Comparison of ENCODE assay signal across 22 cellular contexts in genomic region chr9:22308177-22308576, GRCh38.
A peak's percentile ranks its signal among the peaks of the same experiment; 100 is the strongest.
DNase-seq lines count a peak whose midpoint lies in the region; ATAC-seq, FAIRE-seq and TF ChIP-seq lines count a peak whose summit lies in the region.
"Had no signal": no experiment of that assay in that cellular context is flagged by ENCODE, and none has a peak within 500 bp of the region (broad histone marks: within the 10 kb centered on the region; RNA-seq: fewer than 3 reads in every experiment).

No MANE protein-coding gene starts in this region.

- TF ChIP-seq CTCF in H1 (IDR thresholded peaks at IDR 0.05; ENCODE audit: control extremely low read depth in 1 of 3, insufficient read depth in 1 of 3, low read depth in 1 of 3, low read length in 3 of 3) (peak in 2 of 3 experiments; percentile 11 to 13; a peak in 2 of 4 replicates), pancreas (IDR thresholded peaks at IDR 0.05) (no peak), psoas muscle (IDR thresholded peaks at IDR 0.05) (no peak)

- H3K79me1 ChIP-seq in H1 (ENCODE audit: low read depth, low read length), result no peaks in the 10 kb centered on the region

- H2BK15ac ChIP-seq in H1 (ENCODE audit: low read length), result no peak overlapping the region

- H3K9me3 ChIP-seq in H1 (ENCODE audit: insufficient read depth in 2 of 2, low read depth in 1 of 2, low read length in 1 of 2) (no peaks in the 10 kb centered on the region; a peak in 1 of 4 replicates), pancreas (no peaks in the 10 kb centered on the region), psoas muscle (no peaks in the 10 kb centered on the region)
- H3K9me3 ChIP-seq: thyroid gland had no signal

- POLR2A ChIA-PET in H1 (lab: Charles Lee; ENCODE audit: partially characterized antibody), result interaction anchor here (1.3 kb wide), 1 partner anchor 144 kb away, joined by 3 read pairs; no protein-coding TSS in a partner anchor

- H2BK120ac ChIP-seq in H1 (replicated peaks; ENCODE audit: low read depth, low read length), result no peak overlapping the region

- H3K4me1 ChIP-seq in H1 (replicated peaks in 1 of 4; ENCODE audit: control insufficient read depth in 3 of 4, insufficient read depth in 4 of 4, low read length in 3 of 4), result no peaks in the 10 kb centered on the region
- H3K4me1 ChIP-seq in pancreas, result no peaks in the 10 kb centered on the region
- H3K4me1 ChIP-seq in psoas muscle, result no peaks in the 10 kb centered on the region
- H3K4me1 ChIP-seq: heart right ventricle, thyroid gland had no signal

- no peak overlapping the region for H3K4me2 ChIP-seq in H1 (ENCODE audit: insufficient read depth in 1 of 2, low read depth in 2 of 2, low read length in 2 of 2)

- H3K36me3 ChIP-seq in H1 (ENCODE audit: control insufficient read depth in 2 of 4, insufficient read depth in 4 of 4, low read length in 3 of 4), result no peaks in the 10 kb centered on the region
- H3K36me3 ChIP-seq in pancreas, result no peaks in the 10 kb centered on the region
- H3K36me3 ChIP-seq in psoas muscle (ENCODE audit: insufficient read depth in 1 of 2, low read depth in 1 of 2), result no peaks in the 10 kb centered on the region
- H3K36me3 ChIP-seq: heart right ventricle, thyroid gland had no signal

- H3K18ac ChIP-seq in H1 (ENCODE audit: extremely low read depth, low read length), result no peak overlapping the region

- no peak for TF ChIP-seq EP300 in H1 (IDR thresholded peaks at IDR 0.05; ENCODE audit: borderline replicate concordance in 1 of 2, low read depth in 2 of 2, low read length in 2 of 2)

- no peak overlapping the region for H2AFZ ChIP-seq in H1 (ENCODE audit: low read length)

- CTCF ChIA-PET in H1 (lab: Charles Lee; ENCODE audit: partially characterized antibody), result interaction anchor here (0.7 to 5.6 kb wide), 5 partner anchors 10 to 148 kb away, joined by 3 to 80 read pairs (median 8); no protein-coding TSS in a partner anchor

- H3K56ac ChIP-seq in H1 (replicated peaks; ENCODE audit: insufficient read length, low read depth, low read length), result no peak overlapping the region

- peak; percentile 52 for DNase-seq in NCI-H1092 treated with DMSO at 0.1 percent for 48 hours (lab: John Stamatoyannopoulos, UW)
- DNase-seq in NCI-H1092 (lab: John Stamatoyannopoulos, UW), result no peak
- DNase-seq in NCI-H1694 (lab: John Stamatoyannopoulos, UW), result peak; percentile 6
- DNase-seq in H1 (ENCODE audit: low read depth in 1 of 2, low spot score in 2 of 2), result no peak
- no peak for DNase-seq in pancreas
- no peak for DNase-seq in psoas muscle
- no peak for DNase-seq in NCI-H2227 treated with DMSO at 0.1 percent for 48 hours (lab: John Stamatoyannopoulos, UW)
- DNase-seq: activated CD4-positive, alpha-beta T cell treated with anti-CD3 and anti-CD28 coated beads, Interleukin-2, amount 10 ng/mL, durations not matched to agents 7 days and 5 days; activated naive CD4-positive, alpha-beta T cell; activated T-cell treated with anti-CD3 and anti-CD28 coated beads for 4 hours; effector CD8-positive, alpha-beta T cell; GOT3; heart right ventricle; NCI-H2171 treated with DMSO at 0.1 percent for 48 hours; Right ventricle myocardium superior; stimulated activated CD4-positive, alpha-beta T cell treated with anti-CD3 and anti-CD28 coated beads, Interleukin-15, amount 100 ng/mL, for 24 hours; thyroid gland had no signal

- ATAC-seq in pancreas (peak in 3 of 4 donors; percentile 40 to 51 (median 46)), psoas muscle (no peak), GM21576 (IDR thresholded peaks at IDR 0.05; ENCODE audit: unreplicated experiment) (no peak)
- ATAC-seq: heart right ventricle; natural killer cell treated with Interleukin-12 subunit alpha and Interleukin-12 subunit beta and Interleukin-15 and Interleukin-18, amount 100 ng/mL, for 72 hours; stimulated activated memory B cell treated with anti-CD40 and anti-IgM and Interleukin-4, amounts not matched to agents 10 μg/mL and 1 μg/mL and 100 μg/mL, for 72 hours had no signal

- H4K5ac ChIP-seq in H1 (ENCODE audit: insufficient read length, low read depth, low read length), result no peak overlapping the region

- H2BK12ac ChIP-seq in H1 (ENCODE audit: low read depth, low read length), result no peak overlapping the region

- H3K27me3 ChIP-seq in H1 (replicated peaks in 1 of 4; ENCODE audit: control insufficient read depth in 3 of 4, extremely low read depth in 1 of 4, insufficient read depth in 3 of 4, low read length in 3 of 4) (no peaks in the 10 kb centered on the region), pancreas (no peaks in the 10 kb centered on the region), psoas muscle (ENCODE audit: insufficient read depth in 3 of 3, low read length in 2 of 3) (no peaks in the 10 kb centered on the region)
- H3K27me3 ChIP-seq: thyroid gland had no signal

- peak; percentile 40 to 55 for TF ChIP-seq RAD21 in H1 (IDR thresholded peaks at IDR 0.05 in 1 of 2, conservative IDR thresholded peaks at IDR 0.05 in 1 of 2; ENCODE audit: low read depth in 2 of 2, low read length in 2 of 2)

- H2AK5ac ChIP-seq in H1 (ENCODE audit: low read depth, low read length), result no peak overlapping the region

- H3K9ac ChIP-seq in H1 (replicated peaks in 1 of 4; ENCODE audit: extremely low read depth in 1 of 4, low read depth in 3 of 4, low read length in 3 of 4), result no peak overlapping the region

- intact Hi-C loops in pancreas (cut with DNase I), result loop anchor here in 1 of 3 donors (5.0 kb wide), 1 partner anchor 144 kb away; no protein-coding TSS in a partner anchor
- intact Hi-C loops in psoas muscle (cut with DNase I), result no loop called here

- H3K4me3 ChIP-seq in H1 (ENCODE audit: extremely low read depth in 1 of 4, insufficient read depth in 2 of 4, low read depth in 3 of 4, low read length in 4 of 4) (no peak overlapping the region), pancreas (no peak overlapping the region), psoas muscle (no peak overlapping the region)
- H3K4me3 ChIP-seq: heart right ventricle, thyroid gland had no signal

- H4K20me1 ChIP-seq in H1 (replicated peaks in 1 of 2; ENCODE audit: control insufficient read depth in 1 of 2, insufficient read depth in 2 of 2, low read length in 2 of 2), result no peaks in the 10 kb centered on the region

- no peak overlapping the region for H2BK20ac ChIP-seq in H1 (ENCODE audit: low read length)

- no peak overlapping the region for H3K4ac ChIP-seq in H1 (replicated peaks; ENCODE audit: insufficient read length, low read depth, low read length)

- no peak overlapping the region for H4K8ac ChIP-seq in H1 (ENCODE audit: extremely low read depth, insufficient read depth, low read length)

- no peak overlapping the region for H4K91ac ChIP-seq in H1 (replicated peaks; ENCODE audit: insufficient read length, low read length)

- no peak overlapping the region for H3K23ac ChIP-seq in H1 (ENCODE audit: insufficient read length)

- no peak for FAIRE-seq in H1 (lab: Jason Lieb, UNC)
- no peak for FAIRE-seq in pancreas (lab: Jason Lieb, UNC)
- FAIRE-seq: GM18507 had no signal

- H3K14ac ChIP-seq in H1 (ENCODE audit: insufficient read length), result no peak overlapping the region

- TF ChIP-seq POLR2A in H1 (IDR thresholded peaks at IDR 0.05; ENCODE audit: control extremely low read depth in 1 of 2, low read depth in 2 of 2, low read length in 2 of 2), result no peak

- H3K27ac ChIP-seq in H1 (ENCODE audit: low read depth, low read length), result no peak overlapping the region
- no peak overlapping the region for H3K27ac ChIP-seq in pancreas
- H3K27ac ChIP-seq in psoas muscle, result no peak overlapping the region
- H3K27ac ChIP-seq: C4-2B, heart right ventricle, thyroid gland had no signal

- H3K79me2 ChIP-seq in H1 (ENCODE audit: control insufficient read depth in 1 of 2, insufficient read depth in 2 of 2, low read length in 2 of 2), result no peaks in the 10 kb centered on the region

- H2BK5ac ChIP-seq in H1 (ENCODE audit: low read depth, low read length), result no peak overlapping the region

- no peaks in the 10 kb centered on the region for H3K23me2 ChIP-seq in H1 (ENCODE audit: low read depth, low read length)

TF ChIP-seq in H1, 55 proteins besides CTCF, POLR2A, EP300 and RAD21 (continues in another document):
- TF ChIP-seq KDM5A (IDR thresholded peaks at IDR 0.05; ENCODE audit: low read length), result no peak
- TF ChIP-seq PHF8 (conservative IDR thresholded peaks at IDR 0.05; ENCODE audit: low read depth, low read length), result no peak
- TF ChIP-seq SIRT6 (IDR thresholded peaks at IDR 0.05; ENCODE audit: low read length), result no peak
- TF ChIP-seq CBX8 (IDR thresholded peaks at IDR 0.05; ENCODE audit: borderline replicate concordance, low read depth, low read length), result no peak
- no peak for TF ChIP-seq ATF2 (IDR thresholded peaks at IDR 0.05; ENCODE audit: low read length)
- no peak for TF ChIP-seq SIN3A (conservative IDR thresholded peaks at IDR 0.05 in 1 of 2, IDR thresholded peaks at IDR 0.05 in 1 of 2; ENCODE audit: low read depth in 1 of 2, low read length in 2 of 2)
- TF ChIP-seq ZNF274 (IDR thresholded peaks at IDR 0.05; ENCODE audit: borderline replicate concordance, extremely low read depth, low read length), result no peak
- no peak for TF ChIP-seq POU5F1 (IDR thresholded peaks at IDR 0.05; ENCODE audit: low read depth, low read length)
- TF ChIP-seq TEAD4 (IDR thresholded peaks at IDR 0.05; ENCODE audit: low read depth, low read length), result no peak
- TF ChIP-seq HDAC6 (IDR thresholded peaks at IDR 0.05; ENCODE audit: low read depth, low read length), result no peak
- TF ChIP-seq GTF2F1 (IDR thresholded peaks at IDR 0.05; ENCODE audit: borderline replicate concordance, low read depth, low read length), result no peak
- no peak for TF ChIP-seq EZH2 (IDR thresholded peaks at IDR 0.05; ENCODE audit: low read depth, low read length, severe bottlenecking)
- TF ChIP-seq TAF7 (optimal IDR thresholded peaks at IDR 0.05; ENCODE audit: borderline replicate concordance, low read depth, low read length), result no peak
- no peak for TF ChIP-seq SRF (IDR thresholded peaks at IDR 0.05; ENCODE audit: low read depth, low read length)
- no peak for TF ChIP-seq TCF12 (IDR thresholded peaks at IDR 0.05; ENCODE audit: low read depth, low read length)
- no peak for TF ChIP-seq JUND (IDR thresholded peaks at IDR 0.05; ENCODE audit: low read length)
- no peak for TF ChIP-seq CHD1 (IDR thresholded peaks at IDR 0.05; ENCODE audit: low read depth, low read length)
- no peak for TF ChIP-seq KDM1A (IDR thresholded peaks at IDR 0.05; ENCODE audit: borderline replicate concordance, low read length)
- TF ChIP-seq CHD2 (IDR thresholded peaks at IDR 0.05; ENCODE audit: low read length), result no peak

Comparison
In these comparisons a context has a peak if more than half of its experiments do, and no peak if none do; other contexts are left out.
1. DNase-seq: peak in NCI-H1092 treated with DMSO at 0.1 percent for 48 hours (single experiment) and NCI-H1694 (single experiment); none in NCI-H1092 (single experiment), H1 (0 of 2), pancreas (0 of 6), psoas muscle (0 of 2) and NCI-H2227 treated with DMSO at 0.1 percent for 48 hours (single experiment).
2. CTCF ChIP-seq: peak in H1 (2 of 3); none in pancreas (0 of 4) and psoas muscle (single experiment).
3. ATAC-seq: peak in pancreas (3 of 4); none in psoas muscle (0 of 4) and GM21576 (single experiment).